8 cellular contexts compared by ENCODE assay signal in genomic region chr17:49191917-49192741, GRCh38. TPM values are rescaled to one million over a fixed set of nuclear protein-coding genes. Genes with fewer than 3 reads are reported as not detected.
A peak's percentile ranks its signal among the peaks of the same experiment; 100 is the strongest.
DNase-seq lines count a peak whose midpoint lies in the region; ATAC-seq and TF ChIP-seq lines count a peak whose summit lies in the region.

No MANE protein-coding gene starts in this region.

- WGBS in thymus = under 1% methylated on average over 53 of the region's 53 CpGs

- H2AFZ ChIP-seq in osteoblast (ENCODE audit: low read length) = peak overlapping the region; percentile 98

- TF ChIP-seq CTCF in NB4 (IDR thresholded peaks at IDR 0.05; ENCODE audit: low read depth, low read length) = peak; percentile 36
- TF ChIP-seq CTCF in glutamatergic neuron (IDR thresholded peaks at IDR 0.05; ENCODE audit: partially characterized antibody, unreplicated experiment) = no peak
- peak; percentile 24 for TF ChIP-seq CTCF in osteoblast (IDR thresholded peaks at IDR 0.05; ENCODE audit: extremely low read depth, low read depth, low read length)

- H3K27me3 ChIP-seq in osteoblast (ENCODE audit: insufficient read depth, low read length) = no peaks in the 10 kb centered on the region
- no peaks in the 10 kb centered on the region for H3K27me3 ChIP-seq in thymus (ENCODE audit: control insufficient read depth, insufficient read depth)

- ATAC-seq in HG02610 (IDR thresholded peaks at IDR 0.05; ENCODE audit: unreplicated experiment) = peak; percentile 55

- peak overlapping the region; percentile 99 for H3K27ac ChIP-seq in SK-N-MC
- H3K27ac ChIP-seq in osteoblast (ENCODE audit: low read depth, low read length) = peak overlapping the region; percentile 78
- H3K27ac ChIP-seq in thymus (ENCODE audit: low read depth) = peak overlapping the region; percentile 100

- H3K36me3 ChIP-seq in SK-N-MC (ENCODE audit: insufficient read depth, low read length) (no peaks in the 10 kb centered on the region), osteoblast (ENCODE audit: insufficient read depth, low read length) (no peaks in the 10 kb centered on the region), thymus (ENCODE audit: control insufficient read depth, insufficient read depth) (no peaks in the 10 kb centered on the region)

- no peaks in the 10 kb centered on the region for H4K20me1 ChIP-seq in osteoblast (ENCODE audit: insufficient read depth, low read length)

- peak overlapping the region; percentile 99 for H3K9ac ChIP-seq in SK-N-MC (ENCODE audit: insufficient read length)

- H3K9me3 Mint-ChIP-seq in activated naive CD4-positive, alpha-beta T cell treated with anti-CD3 and anti-CD28 coated beads, Interleukin-2, amount 50 U/mL, for 24 hours = no peaks in the 10 kb centered on the region
- H3K9me3 Mint-ChIP-seq in glutamatergic neuron (ENCODE audit: unreplicated experiment) = peaks cover 21% of the 10 kb centered on the region

- peak overlapping the region; percentile 99 for H3K27ac Mint-ChIP-seq in activated naive CD4-positive, alpha-beta T cell treated with anti-CD3 and anti-CD28 coated beads, Interleukin-2, amount 50 U/mL, for 24 hours
- H3K27ac Mint-ChIP-seq in glutamatergic neuron (ENCODE audit: unreplicated experiment) = peak overlapping the region; percentile 96

- no peaks in the 10 kb centered on the region for H3K27me3 Mint-ChIP-seq in activated naive CD4-positive, alpha-beta T cell treated with anti-CD3 and anti-CD28 coated beads, Interleukin-2, amount 50 U/mL, for 24 hours
- H3K27me3 Mint-ChIP-seq in glutamatergic neuron (ENCODE audit: unreplicated experiment) = peaks cover 17% of the 10 kb centered on the region

- peak overlapping the region; percentile 67 for H3K4me3 ChIP-seq in GM08714 (ENCODE audit: low read length)
- peak overlapping the region; percentile 74 for H3K4me3 ChIP-seq in NB4 (ENCODE audit: low read depth, low read length)
- H3K4me3 ChIP-seq in SK-N-MC = peak overlapping the region; percentile 99
- peak overlapping the region; percentile 86 for H3K4me3 ChIP-seq in osteoblast (ENCODE audit: insufficient read depth, low read length)
- H3K4me3 ChIP-seq in thymus (ENCODE audit: low read length) = peak overlapping the region; percentile 85

- TF ChIP-seq POLR2A in NB4 (IDR thresholded peaks at IDR 0.05; ENCODE audit: extremely low read depth, insufficient read length) = peak; percentile 49

- DNase-seq in NB4 (ENCODE audit: low read depth) = peak; percentile 91
- peak; percentile 48 for DNase-seq in SK-N-MC (ENCODE audit: low read depth, low spot score)
- peak; percentile 93 for DNase-seq in glutamatergic neuron
- DNase-seq in osteoblast (ENCODE audit: insufficient read length, low spot score, missing footprints) = peak; percentile 94

- H3K79me2 ChIP-seq in osteoblast (ENCODE audit: insufficient read depth, low read length) = no peaks in the 10 kb centered on the region

- H3K36me3 Mint-ChIP-seq in activated naive CD4-positive, alpha-beta T cell treated with anti-CD3 and anti-CD28 coated beads, Interleukin-2, amount 50 U/mL, for 24 hours = no peaks in the 10 kb centered on the region
- no peaks in the 10 kb centered on the region for H3K36me3 Mint-ChIP-seq in glutamatergic neuron (ENCODE audit: unreplicated experiment)

- H3K4me1 ChIP-seq in osteoblast (ENCODE audit: insufficient read depth, low read length) (peaks cover 15% of the 10 kb centered on the region), thymus (ENCODE audit: control insufficient read depth, insufficient read depth, low read length) (peaks cover 7% of the 10 kb centered on the region)

- H3K9me3 ChIP-seq in SK-N-MC (ENCODE audit: low read depth, low read length) (no peaks in the 10 kb centered on the region), osteoblast (ENCODE audit: low read depth, low read length) (no peaks in the 10 kb centered on the region), thymus (ENCODE audit: control insufficient read depth) (no peaks in the 10 kb centered on the region)

- peak overlapping the region; percentile 87 for H3K4me2 ChIP-seq in osteoblast (ENCODE audit: insufficient read depth, low read length)

- H3K4me3 Mint-ChIP-seq in activated naive CD4-positive, alpha-beta T cell treated with anti-CD3 and anti-CD28 coated beads, Interleukin-2, amount 50 U/mL, for 24 hours = peak overlapping the region; percentile 91
- peak overlapping the region; percentile 92 for H3K4me3 Mint-ChIP-seq in glutamatergic neuron (ENCODE audit: unreplicated experiment)

- peaks cover 28% of the 10 kb centered on the region for H3K4me1 Mint-ChIP-seq in activated naive CD4-positive, alpha-beta T cell treated with anti-CD3 and anti-CD28 coated beads, Interleukin-2, amount 50 U/mL, for 24 hours
- peaks cover 3% of the 10 kb centered on the region for H3K4me1 Mint-ChIP-seq in glutamatergic neuron (ENCODE audit: low read depth, unreplicated experiment)

RNA-seq across cellular contexts. Expression of gene GNGT2, which starts 18.2 kb away (rescaled TPM):
- total RNA-seq in glutamatergic neuron (ENCODE audit: unreplicated experiment) (not detected), osteoblast (not detected in 2 replicates)
- 10.8 TPM for polyA plus RNA-seq in thymus

RNA-seq across cellular contexts. Expression of gene ABI3, which starts 18.4 kb away (rescaled TPM):
- total RNA-seq in glutamatergic neuron (ENCODE audit: unreplicated experiment) = not detected
- total RNA-seq in osteoblast = under 0.01 and 0.36 TPM in 2 replicates
- polyA plus RNA-seq in thymus = 12.6 TPM

RNA-seq across cellular contexts. Expression of gene PHOSPHO1, which starts 38.5 kb away (rescaled TPM):
- total RNA-seq in glutamatergic neuron (ENCODE audit: unreplicated experiment) (0.22 TPM), osteoblast (0.29 and 0.36 TPM in 2 replicates)
- 0.50 TPM for polyA plus RNA-seq in thymus

RNA-seq across cellular contexts. Expression of gene B4GALNT2, which starts 59.6 kb away (rescaled TPM):
- total RNA-seq in glutamatergic neuron (ENCODE audit: unreplicated experiment) = 0.98 TPM
- under 0.01 TPM in 1 of 2 replicates, not detected in the other for total RNA-seq in osteoblast
- 0.02 TPM for polyA plus RNA-seq in thymus

Comparison
In these comparisons a context has a peak if more than half of its experiments do, and no peak if none do; other contexts are left out.
1. Peak in every context shown above with its lines: DNase-seq, ATAC-seq, H3K4me3 ChIP-seq and H3K27ac ChIP-seq.